ENCODE assay signal across 27 cellular contexts in the genomic region with DNA sequence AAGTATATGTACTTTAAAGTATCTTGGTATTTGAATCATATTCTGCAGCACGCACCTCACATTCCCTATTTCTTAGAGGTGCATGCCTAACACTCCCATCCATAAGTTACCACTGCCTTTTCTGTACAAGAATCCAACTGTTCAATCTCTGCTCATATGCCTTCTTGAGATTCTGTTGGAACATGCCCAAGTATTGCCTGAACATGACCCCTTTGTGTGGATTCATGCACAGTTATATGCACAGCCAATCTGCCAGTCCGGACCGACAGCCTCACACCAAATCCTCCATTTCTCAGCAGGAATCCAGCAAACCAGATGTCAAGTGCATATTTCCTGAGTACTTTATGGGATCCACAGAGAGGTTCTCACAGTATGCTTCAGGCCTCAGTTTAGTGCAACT.
"Had no signal": no experiment of that assay in that cellular context is flagged by ENCODE, and none has a peak within 500 bp of the region (broad histone marks: within the 10 kb centered on the region; RNA-seq: fewer than 3 reads in every experiment).

No MANE protein-coding gene starts in this region.

- FAIRE-seq: K562, TTC549 had no signal

- H3K36me3 ChIP-seq: ascending aorta had no signal

- ATAC-seq: activated naive CD4-positive, alpha-beta T cell treated with anti-CD3 and anti-CD28 coated beads, Interleukin-2, amount 50 U/mL, for 72 hours; activated naive CD8-positive, alpha-beta T cell treated with anti-CD3 and anti-CD28 coated beads, Interleukin-2, amount 50 U/mL, for 24 hours; activated T-cell treated with anti-CD3 and anti-CD28 coated beads, Interleukin-2, amount 50 U/mL, for 4 hours; body of pancreas; K562; T-cell had no signal

- H3K27ac ChIP-seq: ascending aorta, body of pancreas, SK-N-MC, VCaP had no signal

- H3K4me1 ChIP-seq: ascending aorta, body of pancreas had no signal

- H3K9me3 ChIP-seq: ascending aorta, body of pancreas had no signal

- DNase-seq: activated CD4-positive, alpha-beta memory T cell treated with anti-CD3 and anti-CD28 coated beads for 36 hours; activated CD4-positive, alpha-beta T cell treated with anti-CD3 and anti-CD28 coated beads, Interleukin-2, amount 10 ng/mL, durations not matched to agents 7 days and 5 days; activated CD4-positive, CD25-positive, alpha-beta regulatory T cell; activated CD8-positive, alpha-beta memory T cell treated with anti-CD3 and anti-CD28 coated beads for 24 hours; activated effector memory CD4-positive, alpha-beta T cell treated with anti-CD3 and anti-CD28 coated beads, Interleukin-2, amount 50 U/mL, for 16 hours; activated naive CD4-positive, alpha-beta T cell treated with Interleukin-2 at 50 U/mL for 16 hours; activated naive CD8-positive, alpha-beta T cell treated with anti-CD3 and anti-CD28 coated beads, Interleukin-2, amount 50 U/mL, for 24 hours; activated T-cell treated with anti-CD3 and anti-CD28 coated beads, Interleukin-2, amount 50 U/mL, for 4 hours; amniotic stem cell; body of pancreas; Karpas-422; MM.1S; NCI-H1105; NCI-H146; NCI-H2029; NCI-H226; NCI-H526 treated with DMSO at 0.1 percent for 48 hours; NCI-H82; T-cell; T-helper 2 cell; T1000 had no signal

- H3K27me3 ChIP-seq: ascending aorta, body of pancreas had no signal

- H3K4me3 ChIP-seq: ascending aorta, body of pancreas, K562, SK-N-MC had no signal
